In genomic region chr16:4624015-4624826, GRCh38 we compare ENCODE assay signal across 8 cellular contexts. TPM values are rescaled to one million over a fixed set of nuclear protein-coding genes. Genes with fewer than 3 reads are reported as not detected.
DNase-seq lines count a peak whose midpoint lies in the region; TF ChIP-seq lines count a peak whose summit lies in the region.

Gene MGRN1, plus strand, starts transcription at chr16:4624826. Its CDS starts 135 bp downstream, at chr16:4624961.

- H4K20me1 ChIP-seq in H9 (ENCODE audit: control insufficient read depth, insufficient read depth, insufficient read length): no peaks in the 10 kb centered on the region

- H3K4ac ChIP-seq in H9 (ENCODE audit: low read depth, low read length): no peak within 1 kb of the TSS; the same call in 1 of the 2 replicates

- H4K5ac ChIP-seq in H9 (ENCODE audit: insufficient read length, low read depth, low read length): peak within 1 kb of the TSS; percentile 97

- H2BK20ac ChIP-seq in H9 (ENCODE audit: low read depth, low read length, poor library complexity, severe bottlenecking): no peak within 1 kb of the TSS

- H3K23me2 ChIP-seq in H9 (ENCODE audit: insufficient read length, low read depth, low read length, poor library complexity, severe bottlenecking): peaks cover 10% of the 10 kb centered on the region

- DNase-seq in H9 (peak; percentile 95), M059J (ENCODE audit: low read depth) (peak; percentile 97), SIG-M5 (lab: John Stamatoyannopoulos, UW) (peak; percentile 82), fibroblast of the conjunctiva (ENCODE audit: low read depth) (peak; percentile 95), nephron progenitor cell (peak; percentile 91)
- DNase-seq in activated effector memory CD4-positive, alpha-beta T cell treated with anti-CD3 and anti-CD28 coated beads, Interleukin-2, amount 50 U/mL, for 16 hours: peak; percentile 96

- peak; percentile 99 for TF ChIP-seq CTCF in H9 (conservative IDR thresholded peaks at IDR 0.05)
- peak; percentile 87 for TF ChIP-seq CTCF in nephron progenitor cell (IDR thresholded peaks at IDR 0.05)

- peak within 1 kb of the TSS; percentile 98 to 100 (median 99) for H3K27ac Mint-ChIP-seq in H9
- H3K27ac Mint-ChIP-seq in nephron progenitor cell: peak within 1 kb of the TSS; percentile 99
- H3K27ac Mint-ChIP-seq in stimulated activated naive CD8-positive, alpha-beta T cell treated with anti-CD3 and anti-CD28 coated beads, Interleukin-15, Interleukin-2, amounts not matched to agents 100 ng/mL and 50 ng/mL, for 24 hours: peak within 1 kb of the TSS; percentile 96

- H3K18ac ChIP-seq in H9 (ENCODE audit: insufficient read length, low read depth, low read length): peak within 1 kb of the TSS; percentile 100

- H4K8ac ChIP-seq in H9 (replicated peaks; ENCODE audit: insufficient read length, low read depth, low read length): peak within 1 kb of the TSS; percentile 92

- WGBS in H9 (ENCODE audit: extremely low coverage, insufficient read length, low lambda C conversion rate): no CpG with 5 or more reads among the region's 42 CpGs

- H3K9me3 ChIP-seq in ES-I3 (ENCODE audit: control insufficient read depth, insufficient read depth, low read length): no peaks in the 10 kb centered on the region
- H3K9me3 ChIP-seq in H9 (ENCODE audit: control insufficient read depth, low read depth, low read length): no peaks in the 10 kb centered on the region

- H3K4me1 ChIP-seq in ES-I3 (ENCODE audit: insufficient read depth, low read length) (0 out of 2 replicates have a peak, but pooled peaks cover 8% of the 10 kb centered on the region), H9 (ENCODE audit: insufficient read depth, low read length) (no peaks in the 10 kb centered on the region)

- peak within 1 kb of the TSS; percentile 73 for H3K27ac ChIP-seq in H9 (ENCODE audit: insufficient read length, low read depth, low read length)

- no peaks in the 10 kb centered on the region; the same call in 1 of the 2 replicates for H3K36me3 ChIP-seq in ES-I3 (ENCODE audit: insufficient read depth, low read length)

- peaks cover 6% of the 10 kb centered on the region for H3K79me1 ChIP-seq in H9 (ENCODE audit: insufficient read depth, low read depth, low read length, poor library complexity, severe bottlenecking)

- no peak within 1 kb of the TSS for H4K91ac ChIP-seq in H9 (ENCODE audit: insufficient read length, low read depth, low read length)

- peak within 1 kb of the TSS; percentile 79 for H3K4me2 ChIP-seq in H9 (ENCODE audit: insufficient read depth, insufficient read length, low read length)

- H3K4me3 Mint-ChIP-seq in H9 (peak within 1 kb of the TSS; percentile 89 to 98), nephron progenitor cell (peak within 1 kb of the TSS; percentile 99)
- peak within 1 kb of the TSS; percentile 98 for H3K4me3 Mint-ChIP-seq in stimulated activated naive CD8-positive, alpha-beta T cell treated with anti-CD3 and anti-CD28 coated beads, Interleukin-15, Interleukin-2, amounts not matched to agents 100 ng/mL and 50 ng/mL, for 24 hours

- no peak within 1 kb of the TSS for H3K23ac ChIP-seq in H9 (ENCODE audit: insufficient read length, low read depth, low read length)

- H3K79me2 ChIP-seq in H9 (ENCODE audit: insufficient read depth, low read length): peaks cover 17% of the 10 kb centered on the region; the same call in 1 of the 2 replicates

- H3K9ac ChIP-seq in ES-I3 (ENCODE audit: low read depth, low read length) (peak within 1 kb of the TSS; percentile 80), H9 (ENCODE audit: extremely low read depth, insufficient read length, low read length) (peak within 1 kb of the TSS; percentile 97)

- peaks cover 16 to 20% of the 10 kb centered on the region in 2 experiments for H3K4me1 Mint-ChIP-seq in H9
- H3K4me1 Mint-ChIP-seq in nephron progenitor cell: peaks cover 35% of the 10 kb centered on the region
- peaks cover 35% of the 10 kb centered on the region for H3K4me1 Mint-ChIP-seq in stimulated activated naive CD8-positive, alpha-beta T cell treated with anti-CD3 and anti-CD28 coated beads, Interleukin-15, Interleukin-2, amounts not matched to agents 100 ng/mL and 50 ng/mL, for 24 hours (ENCODE audit: low read depth)

- H3K9me3 Mint-ChIP-seq in H9: peaks cover 0 to 2% of the 10 kb centered on the region in 2 experiments; a peak in 2 of 5 replicates
- peaks cover 5% of the 10 kb centered on the region for H3K9me3 Mint-ChIP-seq in nephron progenitor cell
- no peaks in the 10 kb centered on the region for H3K9me3 Mint-ChIP-seq in stimulated activated naive CD8-positive, alpha-beta T cell treated with anti-CD3 and anti-CD28 coated beads, Interleukin-15, Interleukin-2, amounts not matched to agents 100 ng/mL and 50 ng/mL, for 24 hours

- H2BK5ac ChIP-seq in H9 (ENCODE audit: insufficient read length, low read length): peak within 1 kb of the TSS; percentile 98

- no peak within 1 kb of the TSS for H2BK15ac ChIP-seq in H9 (ENCODE audit: low read depth, low read length)

- H3T11ph ChIP-seq in H9 (ENCODE audit: low read length): peak within 1 kb of the TSS; percentile 95

- H2BK120ac ChIP-seq in H9 (ENCODE audit: low read depth, low read length, poor library complexity, severe bottlenecking): peak within 1 kb of the TSS; percentile 97

- H3K27me3 Mint-ChIP-seq in H9 (ENCODE audit: low read depth) (no peaks in the 10 kb centered on the region), nephron progenitor cell (ENCODE audit: low read depth, poor library complexity) (no peaks in the 10 kb centered on the region)
- H3K27me3 Mint-ChIP-seq in stimulated activated naive CD8-positive, alpha-beta T cell treated with anti-CD3 and anti-CD28 coated beads, Interleukin-15, Interleukin-2, amounts not matched to agents 100 ng/mL and 50 ng/mL, for 24 hours: no peaks in the 10 kb centered on the region

- H2AK5ac ChIP-seq in H9 (ENCODE audit: insufficient read length, low read length): no peak within 1 kb of the TSS

- peak within 1 kb of the TSS; percentile 86 for H3K56ac ChIP-seq in H9 (ENCODE audit: insufficient read length, low read depth, low read length)

- H3K36me3 Mint-ChIP-seq in H9 (ENCODE audit: insufficient read depth in 1 of 3, low read depth in 3 of 3) (peaks cover 14 to 19% (median 14%) of the 10 kb centered on the region in 3 experiments), nephron progenitor cell (ENCODE audit: low read depth) (peaks cover 19% of the 10 kb centered on the region)
- H3K36me3 Mint-ChIP-seq in stimulated activated naive CD8-positive, alpha-beta T cell treated with anti-CD3 and anti-CD28 coated beads, Interleukin-15, Interleukin-2, amounts not matched to agents 100 ng/mL and 50 ng/mL, for 24 hours (ENCODE audit: low read depth): peaks cover 5% of the 10 kb centered on the region

- H3K27me3 ChIP-seq in H9 (ENCODE audit: insufficient read depth, low read length): no peaks in the 10 kb centered on the region

- H2BK12ac ChIP-seq in H9 (ENCODE audit: insufficient read length, low read depth, low read length): peak within 1 kb of the TSS; percentile 99

- H2AFZ ChIP-seq in H9 (ENCODE audit: low read length): peak within 1 kb of the TSS; percentile 97

- peak within 1 kb of the TSS; percentile 100 for H3K14ac ChIP-seq in H9 (ENCODE audit: insufficient read depth, low read length)

RNA-seq across cellular contexts. Expression of gene MGRN1, which starts in this region (rescaled TPM):
- 91.6 and 93.9 TPM in 2 replicates for total RNA-seq in H9 (2021)
- total RNA-seq in M059J (2014; rRNA removed; shearing (Covaris generic)): 30.9 and 46.2 TPM in 2 replicates

Comparison
In these comparisons a context has a peak if more than half of its experiments do, and no peak if none do; other contexts are left out.
1. Peak in every context shown above with its lines: DNase-seq and H3K27ac ChIP-seq.